ENCODE assay signal across 1 cellular context in genomic region chr7:73549176-73549575, GRCh38.
TF ChIP-seq lines count a peak whose summit lies in the region.

No MANE protein-coding gene starts in this region.

TF ChIP-seq in HCT116, 20 proteins besides CTCF, POLR2A, EP300 and RAD21 (continued from another document):
- TF ChIP-seq REST (IDR thresholded peaks at IDR 0.05; ENCODE audit: low read depth) = no peak
- no peak for TF ChIP-seq ZFX (IDR thresholded peaks at IDR 0.05)
- TF ChIP-seq ELF1 (IDR thresholded peaks at IDR 0.05; ENCODE audit: borderline replicate concordance, low read depth) = no peak
- no peak for TF ChIP-seq CBX3 (IDR thresholded peaks at IDR 0.05; ENCODE audit: low read depth)
- no peak for TF ChIP-seq MAX (IDR thresholded peaks at IDR 0.05)
- no peak for TF ChIP-seq JUND (IDR thresholded peaks at IDR 0.05)
- no peak for TF ChIP-seq POLR2AphosphoS5 (IDR thresholded peaks at IDR 0.05; ENCODE audit: low read depth, low read length)
- TF ChIP-seq ZNF274 (IDR thresholded peaks at IDR 0.05; ENCODE audit: low read depth, low read length) = no peak
- no peak for TF ChIP-seq ZBTB33 (IDR thresholded peaks at IDR 0.05; ENCODE audit: extremely low read depth, insufficient replicate concordance, low read length)
- no peak for TF ChIP-seq EZH2phosphoT487 (IDR thresholded peaks at IDR 0.05; ENCODE audit: borderline replicate concordance)
